Comparison of ENCODE assay signal across 8 cellular contexts in genomic region chr13:110387451-110388140, GRCh38.
A peak's percentile ranks its signal among the peaks of the same experiment; 100 is the strongest.
DNase-seq lines count a peak whose midpoint lies in the region; ATAC-seq and TF ChIP-seq lines count a peak whose summit lies in the region.

No MANE protein-coding gene starts in this region.

- DNase-seq in RWPE2 (ENCODE audit: low spot score) (no peak), iris pigment epithelial cell (ENCODE audit: low read depth) (peak; percentile 88), tibial artery (peak; percentile 60 to 89), glutamatergic neuron (no peak), NCI-H2196 treated with DMSO at 0.1 percent for 48 hours (lab: John Stamatoyannopoulos, UW; ENCODE audit: unreplicated experiment) (no peak)
- DNase-seq in activated naive CD4-positive, alpha-beta T cell treated with Interleukin-2 at 50 U/mL for 16 hours, result no peak

- H3K36me3 Mint-ChIP-seq in glutamatergic neuron (ENCODE audit: unreplicated experiment), result peaks cover 8% of the 10 kb centered on the region

- intact Hi-C loops in tibial artery (cut with DNase I; ENCODE audit: low total_unique reads), result no loop called here

- peaks cover 17% of the 10 kb centered on the region for H3K9me3 Mint-ChIP-seq in glutamatergic neuron (ENCODE audit: unreplicated experiment)

- ATAC-seq in GM18861 (IDR thresholded peaks at IDR 0.05; ENCODE audit: unreplicated experiment) (peak; percentile 91), HG02763 (IDR thresholded peaks at IDR 0.05; ENCODE audit: unreplicated experiment) (peak; percentile 83), RWPE2 (ENCODE audit: low read depth) (peak; percentile 63)

- H3K4me1 ChIP-seq in RWPE2 (ENCODE audit: insufficient read depth, poor library complexity, severe bottlenecking) (peaks cover 8% of the 10 kb centered on the region), tibial artery (peaks cover 0 to 83% (median 40%) of the 10 kb centered on the region in 4 donors)

- H3K4me3 ChIP-seq in RWPE2 (ENCODE audit: severe bottlenecking) (no peak overlapping the region), tibial artery (peak overlapping the region; percentile 27 to 29)

- H3K4me3 Mint-ChIP-seq in glutamatergic neuron (ENCODE audit: unreplicated experiment), result no peak overlapping the region

- TF ChIP-seq CTCF in RWPE2 (IDR thresholded peaks at IDR 0.05; ENCODE audit: poor library complexity, severe bottlenecking) (no peak), tibial artery (IDR thresholded peaks at IDR 0.05) (peak in 1 of 2 experiments; percentile 14), glutamatergic neuron (IDR thresholded peaks at IDR 0.05; ENCODE audit: partially characterized antibody, unreplicated experiment) (no peak)

- H3K4me1 Mint-ChIP-seq in glutamatergic neuron (ENCODE audit: low read depth, unreplicated experiment), result peaks cover 22% of the 10 kb centered on the region

- H3K27ac ChIP-seq in RWPE2 (ENCODE audit: poor library complexity, severe bottlenecking) (peak overlapping the region; percentile 73), tibial artery (peak overlapping the region; percentile 86 to 89)

- H3K27ac Mint-ChIP-seq in glutamatergic neuron (ENCODE audit: unreplicated experiment), result no peak overlapping the region

- peaks cover 16% of the 10 kb centered on the region for H3K36me3 ChIP-seq in RWPE2 (ENCODE audit: low read depth)
- H3K36me3 ChIP-seq in tibial artery, result no peaks in the 10 kb centered on the region

- H3K27me3 ChIP-seq in RWPE2 (ENCODE audit: insufficient read depth, poor library complexity, severe bottlenecking), result no peaks in the 10 kb centered on the region
- H3K27me3 ChIP-seq in tibial artery, result no peaks in the 10 kb centered on the region

- H3K27me3 Mint-ChIP-seq in glutamatergic neuron (ENCODE audit: unreplicated experiment), result peaks cover 8% of the 10 kb centered on the region

- H3K9me3 ChIP-seq in RWPE2 (ENCODE audit: severe bottlenecking), result no peaks in the 10 kb centered on the region
- H3K9me3 ChIP-seq in tibial artery, result no peaks in the 10 kb centered on the region

Comparison
In these comparisons a context has a peak if more than half of its experiments do, and no peak if none do; other contexts are left out.
1. DNase-seq: peak in iris pigment epithelial cell (single experiment) and tibial artery (2 of 2); none in RWPE2 (single experiment), glutamatergic neuron (single experiment), NCI-H2196 treated with DMSO at 0.1 percent for 48 hours (single experiment) and activated naive CD4-positive, alpha-beta T cell treated with Interleukin-2 at 50 U/mL for 16 hours (single experiment).
2. Peak in every context shown above with its lines, with median percentiles within 50 percentile points of each other: ATAC-seq.